21 cellular contexts compared by ENCODE assay signal in genomic region chr3:86051058-86051457, GRCh38.
"Had no signal": no experiment of that assay in that cellular context is flagged by ENCODE, and none has a peak within 500 bp of the region (broad histone marks: within the 10 kb centered on the region; RNA-seq: fewer than 3 reads in every experiment).

No MANE protein-coding gene starts in this region.

- H3K4me1 ChIP-seq: esophagus muscularis mucosa, foreskin keratinocyte, gastroesophageal sphincter, heart left ventricle, left lung, lower lobe of right lung had no signal

- H3K36me3 ChIP-seq: esophagus muscularis mucosa, gastroesophageal sphincter, heart left ventricle, left lung, lower lobe of right lung had no signal

- DNase-seq: effector CD8-positive, alpha-beta T cell; effector memory CD8-positive, alpha-beta T cell; foreskin keratinocyte; heart left ventricle; hippocampal formation; immature natural killer cell; islet precursor cell; kidney; kidney glomerular epithelial cell; left lung; left ventricle myocardium superior; lower lobe of right lung; mesenchymal stem cell; mucosa of descending colon; naive B cell had no signal

- H3K9me3 ChIP-seq: esophagus muscularis mucosa, gastroesophageal sphincter, lower lobe of right lung, mucosa of descending colon had no signal

- H3K27me3 ChIP-seq: esophagus muscularis mucosa, foreskin keratinocyte, gastroesophageal sphincter, heart left ventricle, left lung had no signal

- H3K4me3 ChIP-seq: coronary artery, esophagus muscularis mucosa, gastroesophageal sphincter, heart left ventricle, left lung, lower lobe of right lung, mucosa of descending colon had no signal

- ATAC-seq: effector memory CD8-positive, alpha-beta T cell; foreskin keratinocyte; gastroesophageal sphincter; heart left ventricle; left lung; left ventricle myocardium superior; lower lobe of right lung; mucosa of descending colon had no signal

- H3K27ac ChIP-seq: coronary artery, esophagus muscularis mucosa, foreskin keratinocyte, gastroesophageal sphincter, heart left ventricle, left lung, lower lobe of right lung had no signal

- FAIRE-seq: colon, endothelial cell of umbilical vein, frontal cortex, kidney had no signal
